In the genomic region with DNA sequence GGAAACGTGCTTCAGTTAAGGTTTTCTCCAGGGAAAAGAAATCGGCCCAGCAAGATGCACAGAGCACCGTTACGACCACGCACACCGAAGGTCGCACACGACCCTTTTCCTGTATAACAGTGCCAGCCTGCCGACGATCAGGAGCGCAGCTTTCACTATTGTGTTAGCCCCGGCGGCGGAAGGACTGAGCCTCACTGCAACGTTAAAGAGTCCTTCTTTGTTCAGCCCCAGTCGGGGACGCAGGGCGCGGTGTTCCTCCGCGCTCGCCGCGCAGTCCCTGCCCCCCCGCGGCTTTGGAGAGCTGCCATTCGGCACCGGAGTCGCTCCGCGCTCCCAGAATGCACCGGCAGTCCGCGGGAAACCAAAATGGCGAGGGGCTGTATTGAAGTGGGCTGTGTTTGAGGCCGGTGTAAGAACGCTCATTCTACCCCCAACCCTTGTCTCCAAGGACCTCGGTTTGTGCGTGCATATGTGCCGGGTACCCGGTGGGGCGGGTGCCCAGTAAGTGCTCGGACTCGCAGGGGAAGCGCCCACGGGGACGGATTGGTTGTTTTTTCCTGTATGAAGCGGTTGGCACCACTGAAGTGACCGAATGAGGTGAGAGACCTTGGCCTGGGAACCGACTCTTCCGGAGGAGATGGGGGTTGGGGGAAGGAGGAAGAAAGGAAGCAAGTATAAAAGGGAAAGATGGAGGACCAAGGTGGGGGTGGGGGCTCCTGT, we compare ENCODE assay signal across 8 cellular contexts. TPM values are rescaled to one million over a fixed set of nuclear protein-coding genes. Genes with fewer than 3 reads are reported as not detected.
DNase-seq lines count a peak whose midpoint lies in the region; ATAC-seq and TF ChIP-seq lines count a peak whose summit lies in the region.

A gene (plus strand): TSS at position 349 of the 720 bp plus-strand sequence. CDS start 244 bp downstream, at position 593.

- no peaks in the 10 kb centered on the region for H3K36me3 ChIP-seq in prostate gland

- no peaks in the 10 kb centered on the region for H3K9me3 ChIP-seq in prostate gland

- DNase-seq in NCI-H187 treated with DMSO at 0.1 percent for 48 hours (lab: John Stamatoyannopoulos, UW): peak; percentile 67
- DNase-seq in T-helper 2 cell: peak; percentile 78 to 99 (median 89)
- DNase-seq in left ventricle myocardium superior: peak; percentile 97
- DNase-seq in prostate gland (ENCODE audit: low spot score): peak; percentile 93
- DNase-seq in ureter (ENCODE audit: low spot score): peak; percentile 96

- H3K27me3 ChIP-seq in prostate gland (replicated peaks; ENCODE audit: insufficient read depth): no peaks in the 10 kb centered on the region

- H3K27ac ChIP-seq in angular gyrus (ENCODE audit: low read depth, low read length) (peak within 1 kb of the TSS; percentile 89), prostate gland (peak within 1 kb of the TSS; percentile 84 to 89)

- peak in 3 of 4 experiments; percentile 10 to 40 (median 30) for TF ChIP-seq CTCF in prostate gland (IDR thresholded peaks at IDR 0.05)

- intact Hi-C loops in left ventricle myocardium superior (cut with micrococcal nuclease) (no loop called here), prostate gland (cut with DNase I) (loop anchor here (5.0 to 10.0 kb wide), 2 partner anchors 103 to 766 kb away; a partner anchor contains a TSS)

- ATAC-seq in GM18502 (IDR thresholded peaks at IDR 0.05; ENCODE audit: poor library complexity, unreplicated experiment) (peak; percentile 73), HG02943 (IDR thresholded peaks at IDR 0.05; ENCODE audit: low read depth, unreplicated experiment) (peak; percentile 61), left ventricle myocardium superior (peak; percentile 98)

- WGBS in prostate gland: under 1% methylated on average over 49 of the region's 51 CpGs

- peak within 1 kb of the TSS; percentile 81 to 85 for H3K4me3 ChIP-seq in prostate gland

- TF ChIP-seq POLR2A in prostate gland (IDR thresholded peaks at IDR 0.05): peak; percentile 84

- H3K4me1 ChIP-seq in prostate gland (replicated peaks): no peaks in the 10 kb centered on the region

RNA-seq across cellular contexts. Expression of the gene that starts here (rescaled TPM):
- total RNA-seq in left ventricle myocardium superior: 8.7 TPM
- 10 to 100 TPM; 10.4 to 31.5 TPM for total RNA-seq in prostate gland
- total RNA-seq in ureter: 33.2 TPM

Comparison
In these comparisons a context has a peak if more than half of its experiments do, and no peak if none do; other contexts are left out.
1. Peak in every context shown above with its lines: DNase-seq, ATAC-seq, H3K4me3 ChIP-seq and H3K27ac ChIP-seq.